ENCODE assay signal across 8 cellular contexts in genomic region chr19:56567274-56568120, GRCh38. TPM values are rescaled to one million over a fixed set of nuclear protein-coding genes. Genes with fewer than 3 reads are reported as not detected.
DNase-seq lines count a peak whose midpoint lies in the region; ATAC-seq and TF ChIP-seq lines count a peak whose summit lies in the region.

Gene ZNF470 (plus strand): TSS chr19:56567468. CDS start chr19:56570312, 2,844 bp downstream.

- peak; percentile 64 for TF ChIP-seq POLR2A in transverse colon (IDR thresholded peaks at IDR 0.05)

- peak within 1 kb of the TSS; percentile 82 for H3K9ac ChIP-seq in GM23248
- peak within 1 kb of the TSS; percentile 83 for H3K9ac ChIP-seq in Loucy (ENCODE audit: low read depth, low read length, poor library complexity, severe bottlenecking)

- TF ChIP-seq EP300 in transverse colon (IDR thresholded peaks at IDR 0.05; ENCODE audit: low read depth): no peak

- intact Hi-C loops in heart right ventricle (cut with DNase I): loop anchor here in 4 of 10 donors (1.0 to 2.0 kb wide), 4 partner anchors 28 to 61 kb away; partner anchors contain the start of genes ZFP28 (in 2 of the 4), ZNF471 (in 1 of the 4) and ZNF71 (in 1 of the 4)
- intact Hi-C loops in transverse colon (cut with DNase I; ENCODE audit: low total_unique reads): no loop called here

- H3K4me1 ChIP-seq in DOHH2 (ENCODE audit: control insufficient read depth, low read length) (0 out of 2 replicates have a peak, but pooled peaks cover 3% of the 10 kb centered on the region), GM23248 (ENCODE audit: insufficient read depth) (no peaks in the 10 kb centered on the region), Loucy (ENCODE audit: insufficient read depth, low read length, poor library complexity, severe bottlenecking) (no peaks in the 10 kb centered on the region), heart right ventricle (peaks cover 0 to 19% (median 12%) of the 10 kb centered on the region in 9 donors), transverse colon (peaks cover 5 to 11% (median 6%) of the 10 kb centered on the region in 4 donors)

- H3K4me3 ChIP-seq in DOHH2 (ENCODE audit: low read length): peak within 1 kb of the TSS; percentile 86
- peak within 1 kb of the TSS; percentile 98 for H3K4me3 ChIP-seq in GM23248
- peak within 1 kb of the TSS; percentile 88 for H3K4me3 ChIP-seq in Loucy (ENCODE audit: low read length, poor library complexity, severe bottlenecking)
- H3K4me3 ChIP-seq in heart right ventricle: peak within 1 kb of the TSS; percentile 62 to 100 (median 93)
- peak within 1 kb of the TSS; percentile 46 to 90 (median 76) for H3K4me3 ChIP-seq in transverse colon

- in situ Hi-C loops in GM23248 (cut with MboI): no loop called here
- in situ Hi-C loops in transverse colon (cut with MboI; ENCODE audit: low pct_ligation_motif_present in 1 of 4, low pct_unique_long_range_greater_than_20kb in 1 of 4, low sequenced_read_pairs in 3 of 4): no loop called here

- 4 to 5% methylated on average over 41 to 56 of the region's 66 CpGs for WGBS in GM23248 (ENCODE audit: low coverage in 1 of 2, low lambda C conversion rate in 2 of 2, missing lambda C conversion rate in 2 of 2), 2 experiments
- 2% methylated on average over 66 of the region's 66 CpGs for WGBS in heart right ventricle, 2 donors
- 6% methylated on average over 63 of the region's 66 CpGs; no CpG with 5 or more reads in 1 of the 2 donors for WGBS in transverse colon (ENCODE audit: low coverage in 1 of 2), 2 donors

- no peaks in the 10 kb centered on the region for H3F3A ChIP-seq in DOHH2 (ENCODE audit: control insufficient read depth, insufficient read depth)
- no peaks in the 10 kb centered on the region for H3F3A ChIP-seq in GM23248 (ENCODE audit: insufficient read depth)
- no peaks in the 10 kb centered on the region for H3F3A ChIP-seq in Loucy (ENCODE audit: low read depth)

- H3K9me2 ChIP-seq in DOHH2 (replicated peaks; ENCODE audit: control insufficient read depth, low read length) (no peaks in the 10 kb centered on the region), GM23248 (ENCODE audit: insufficient read depth) (no peaks in the 10 kb centered on the region), Loucy (replicated peaks; ENCODE audit: low read depth, low read length) (no peaks in the 10 kb centered on the region)

- DNase-seq in GM23248: peak; percentile 98
- DNase-seq in T follicular helper cell (ENCODE audit: low read depth): peak; percentile 75
- peak; percentile 90 for DNase-seq in amniotic stem cell (lab: John Stamatoyannopoulos, UW)
- DNase-seq in heart right ventricle: peak; percentile 95 to 96
- peak; percentile 89 for DNase-seq in pons (ENCODE audit: low spot score)
- peak; percentile 97 for DNase-seq in transverse colon

- H3K27me3 ChIP-seq in DOHH2 (ENCODE audit: control insufficient read depth, low read length) (no peaks in the 10 kb centered on the region), GM23248 (replicated peaks; ENCODE audit: insufficient read depth) (no peaks in the 10 kb centered on the region), Loucy (ENCODE audit: insufficient read depth, low read length, poor library complexity, severe bottlenecking) (no peaks in the 10 kb centered on the region), heart right ventricle (no peaks in the 10 kb centered on the region), transverse colon (no peaks in the 10 kb centered on the region)

- H3K79me2 ChIP-seq in DOHH2 (ENCODE audit: control insufficient read depth, low read length) (no peaks in the 10 kb centered on the region), GM23248 (ENCODE audit: insufficient read depth) (peaks cover 22% of the 10 kb centered on the region), Loucy (ENCODE audit: insufficient read depth, low read length) (peaks cover 3% of the 10 kb centered on the region; the same call in 1 of the 2 replicates)

- peak within 1 kb of the TSS; percentile 67 for H3K4me2 ChIP-seq in DOHH2 (ENCODE audit: low read length)
- peak within 1 kb of the TSS; percentile 83 for H3K4me2 ChIP-seq in GM23248 (ENCODE audit: unreplicated experiment)
- peak within 1 kb of the TSS; percentile 79 for H3K4me2 ChIP-seq in Loucy (ENCODE audit: low read depth, low read length, poor library complexity, severe bottlenecking)

- no peak within 1 kb of the TSS for H3K27ac ChIP-seq in DOHH2 (ENCODE audit: low read depth, low read length)
- H3K27ac ChIP-seq in GM23248: peak within 1 kb of the TSS; percentile 54
- H3K27ac ChIP-seq in heart right ventricle: peak within 1 kb of the TSS; percentile 31 to 96 (median 93)
- H3K27ac ChIP-seq in transverse colon: peak within 1 kb of the TSS; percentile 84 to 90 (median 84)

- H3K36me3 ChIP-seq in DOHH2 (ENCODE audit: control insufficient read depth, low read length): no peaks in the 10 kb centered on the region
- H3K36me3 ChIP-seq in GM23248 (ENCODE audit: low read depth): peaks cover 57% of the 10 kb centered on the region
- H3K36me3 ChIP-seq in Loucy (ENCODE audit: insufficient read depth, low read length): no peaks in the 10 kb centered on the region
- H3K36me3 ChIP-seq in heart right ventricle: peaks cover 0 to 73% (median 48%) of the 10 kb centered on the region in 9 donors
- H3K36me3 ChIP-seq in transverse colon: peaks cover 0 to 47% (median 16%) of the 10 kb centered on the region in 4 donors

- no peak for TF ChIP-seq CTCF in DOHH2 (IDR thresholded peaks at IDR 0.05; ENCODE audit: low read depth, low read length, poor library complexity, severe bottlenecking)
- no peak for TF ChIP-seq CTCF in Loucy (conservative IDR thresholded peaks at IDR 0.05; ENCODE audit: low read length)
- TF ChIP-seq CTCF in heart right ventricle (IDR thresholded peaks at IDR 0.05): no peak
- no peak for TF ChIP-seq CTCF in transverse colon (IDR thresholded peaks at IDR 0.05)

- peak within 1 kb of the TSS; percentile 100 for H2AFZ ChIP-seq in GM23248
- peak within 1 kb of the TSS; percentile 98 for H2AFZ ChIP-seq in Loucy (ENCODE audit: low read length)

- H4K20me1 ChIP-seq in DOHH2 (ENCODE audit: control insufficient read depth, insufficient read depth, low read depth, low read length): no peaks in the 10 kb centered on the region
- no peaks in the 10 kb centered on the region for H4K20me1 ChIP-seq in GM23248 (ENCODE audit: insufficient read depth)
- H4K20me1 ChIP-seq in Loucy (ENCODE audit: insufficient read depth, low read length, poor library complexity, severe bottlenecking): no peaks in the 10 kb centered on the region

- peak; percentile 99 to 100 (median 99) for ATAC-seq in heart right ventricle

- H3K9me3 ChIP-seq in DOHH2 (ENCODE audit: control insufficient read depth, insufficient read depth, low read length) (peaks cover 30% of the 10 kb centered on the region), GM23248 (ENCODE audit: low read depth) (peaks cover 13% of the 10 kb centered on the region), Loucy (ENCODE audit: insufficient read depth, low read depth, low read length) (peaks cover 15% of the 10 kb centered on the region; the same call in 1 of the 2 replicates), heart right ventricle (peaks cover 0 to 91% (median 68%) of the 10 kb centered on the region in 11 donors), transverse colon (peaks cover 68 to 82% of the 10 kb centered on the region in 2 donors)

RNA-seq across cellular contexts. Expression of gene ZNF470, which starts in this region (rescaled TPM):
- 3.5 and 5.8 TPM in 2 replicates for total RNA-seq in GM23248 (2014; rRNA removed; shearing (Covaris generic))
- polyA plus RNA-seq in GM23248 (2016; fragmentation: Nextera tagmentation; extraction: Ambion mirVana) (3.4 and 3.5 TPM in 2 replicates), heart right ventricle (10 to 100 TPM in 1 of 2 donors, 1 to 10 TPM in 1; 3.7 to 12.1 TPM)
- total RNA-seq in heart right ventricle (1 to 10 TPM; 2.5 to 5.9 (median 4.9) TPM), transverse colon (1 to 10 TPM in 3 of 4 donors, under 1 TPM in 1; 0.37 to 5.6 (median 1.5) TPM)
